In the genomic region with DNA sequence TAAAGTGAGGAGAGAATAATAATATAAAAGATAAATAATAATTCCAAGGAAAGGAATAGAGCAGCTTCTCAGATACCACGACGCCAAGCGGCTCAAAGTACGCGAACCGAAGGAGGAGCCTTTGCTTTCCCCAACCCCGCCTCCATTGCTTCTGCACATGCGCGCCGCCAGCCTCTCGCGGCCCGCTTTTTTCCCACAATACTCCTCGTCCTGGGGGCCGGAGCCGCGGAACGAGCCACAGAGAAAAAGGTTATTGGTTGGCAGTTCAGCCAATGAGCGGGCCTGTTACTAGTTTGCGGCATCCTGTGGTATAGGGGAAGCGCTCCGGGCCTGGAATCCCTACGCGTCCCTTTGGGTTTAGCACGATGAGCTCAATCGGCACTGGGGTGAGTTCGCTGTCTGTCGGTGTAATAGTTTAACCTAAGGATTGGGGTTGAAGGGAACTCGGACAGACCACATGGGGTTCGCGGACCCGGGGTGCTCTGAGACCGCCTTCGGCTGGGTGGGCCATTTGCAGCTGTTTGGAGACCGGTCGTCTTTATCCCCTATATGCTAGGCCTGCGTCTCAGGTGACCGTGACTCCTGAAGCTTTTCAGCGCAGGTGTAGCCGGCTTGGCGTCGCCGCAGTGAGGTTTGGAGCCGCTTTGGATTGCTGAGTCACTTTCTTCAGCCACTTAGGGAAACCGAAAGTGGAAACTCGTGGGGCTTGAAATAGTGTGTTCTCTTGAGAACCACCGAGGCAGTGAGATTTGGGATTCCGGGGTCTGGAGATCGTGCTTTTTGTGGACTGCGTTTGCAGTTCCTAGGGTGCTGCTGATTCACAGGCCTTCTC, we compare ENCODE assay signal across 1 cellular context.
TF ChIP-seq lines count a peak whose summit lies in the region.

TSS of gene PSMA3 (plus strand) at position 288 of the 832 bp plus-strand sequence. CDS start at position 366, 78 bp downstream.

TF ChIP-seq in HepG2, 621 proteins besides CTCF, POLR2A, EP300 and RAD21 (continued from another document and continues in another):
- TF ChIP-seq, protein P1, sequence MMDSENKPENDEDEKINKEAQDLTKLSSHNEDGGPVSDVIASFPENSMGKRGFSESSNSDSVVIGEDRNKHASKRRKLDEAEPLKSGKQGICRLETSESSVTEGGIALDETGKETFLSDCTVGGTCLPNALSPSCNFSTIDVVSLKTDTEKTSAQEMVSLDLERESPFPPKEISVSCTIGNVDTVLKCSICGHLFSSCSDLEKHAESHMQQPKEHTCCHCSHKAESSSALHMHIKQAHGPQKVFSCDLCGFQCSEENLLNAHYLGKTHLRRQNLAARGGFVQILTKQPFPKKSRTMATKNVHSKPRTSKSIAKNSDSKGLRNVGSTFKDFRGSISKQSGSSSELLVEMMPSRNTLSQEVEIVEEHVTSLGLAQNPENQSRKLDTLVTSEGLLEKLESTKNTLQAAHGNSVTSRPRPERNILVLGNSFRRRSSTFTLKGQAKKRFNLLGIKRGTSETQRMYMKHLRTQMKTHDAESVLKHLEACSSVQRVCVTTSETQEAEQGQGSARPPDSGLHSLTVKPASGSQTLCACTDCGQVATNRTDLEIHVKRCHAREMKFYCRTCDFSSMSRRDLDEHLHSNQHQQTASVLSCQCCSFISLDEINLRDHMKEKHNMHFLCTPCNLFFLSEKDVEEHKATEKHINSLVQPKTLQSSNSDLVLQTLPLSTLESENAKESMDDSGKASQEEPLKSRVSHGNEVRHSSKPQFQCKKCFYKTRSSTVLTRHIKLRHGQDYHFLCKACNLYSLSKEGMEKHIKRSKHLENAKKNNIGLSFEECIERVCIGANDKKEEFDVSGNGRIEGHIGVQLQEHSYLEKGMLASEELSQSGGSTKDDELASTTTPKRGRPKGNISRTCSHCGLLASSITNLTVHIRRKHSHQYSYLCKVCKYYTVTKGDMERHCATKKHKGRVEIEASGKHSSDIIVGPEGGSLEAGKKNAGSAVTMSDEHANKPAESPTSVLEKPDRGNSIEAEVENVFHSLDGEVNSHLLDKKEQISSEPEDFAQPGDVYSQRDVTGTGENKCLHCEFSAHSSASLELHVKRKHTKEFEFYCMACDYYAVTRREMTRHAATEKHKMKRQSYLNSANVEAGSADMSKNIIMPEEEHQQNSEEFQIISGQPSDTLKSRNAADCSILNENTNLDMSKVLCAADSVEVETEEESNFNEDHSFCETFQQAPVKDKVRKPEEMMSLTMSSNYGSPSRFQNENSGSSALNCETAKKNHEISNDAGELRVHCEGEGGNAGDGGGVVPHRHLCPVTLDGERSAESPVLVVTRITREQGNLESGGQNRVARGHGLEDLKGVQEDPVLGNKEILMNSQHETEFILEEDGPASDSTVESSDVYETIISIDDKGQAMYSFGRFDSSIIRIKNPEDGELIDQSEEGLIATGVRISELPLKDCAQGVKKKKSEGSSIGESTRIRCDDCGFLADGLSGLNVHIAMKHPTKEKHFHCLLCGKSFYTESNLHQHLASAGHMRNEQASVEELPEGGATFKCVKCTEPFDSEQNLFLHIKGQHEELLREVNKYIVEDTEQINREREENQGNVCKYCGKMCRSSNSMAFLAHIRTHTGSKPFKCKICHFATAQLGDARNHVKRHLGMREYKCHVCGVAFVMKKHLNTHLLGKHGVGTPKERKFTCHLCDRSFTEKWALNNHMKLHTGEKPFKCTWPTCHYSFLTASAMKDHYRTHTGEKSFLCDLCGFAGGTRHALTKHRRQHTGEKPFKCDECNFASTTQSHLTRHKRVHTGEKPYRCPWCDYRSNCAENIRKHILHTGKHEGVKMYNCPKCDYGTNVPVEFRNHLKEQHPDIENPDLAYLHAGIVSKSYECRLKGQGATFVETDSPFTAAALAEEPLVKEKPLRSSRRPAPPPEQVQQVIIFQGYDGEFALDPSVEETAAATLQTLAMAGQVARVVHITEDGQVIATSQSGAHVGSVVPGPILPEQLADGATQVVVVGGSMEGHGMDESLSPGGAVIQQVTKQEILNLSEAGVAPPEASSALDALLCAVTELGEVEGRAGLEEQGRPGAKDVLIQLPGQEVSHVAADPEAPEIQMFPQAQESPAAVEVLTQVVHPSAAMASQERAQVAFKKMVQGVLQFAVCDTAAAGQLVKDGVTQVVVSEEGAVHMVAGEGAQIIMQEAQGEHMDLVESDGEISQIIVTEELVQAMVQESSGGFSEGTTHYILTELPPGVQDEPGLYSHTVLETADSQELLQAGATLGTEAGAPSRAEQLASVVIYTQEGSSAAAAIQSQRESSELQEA (CRISPR knock-in tag; IDR thresholded peaks at IDR 0.05; ENCODE audit: not compliant biosample characterization), result no peak
- TF ChIP-seq ZNF460 (CRISPR knock-in tag; IDR thresholded peaks at IDR 0.05; ENCODE audit: borderline replicate concordance) (no peak), ZBTB3 (CRISPR knock-in tag; IDR thresholded peaks at IDR 0.05; ENCODE audit: borderline replicate concordance, low read depth) (no peak; the same call in 1 of the 2 replicates), DR1 (CRISPR knock-in tag; IDR thresholded peaks at IDR 0.05) (peak; percentile 75), ZFP62 (CRISPR knock-in tag; IDR thresholded peaks at IDR 0.05) (no peak), ZNF619 (CRISPR knock-in tag; IDR thresholded peaks at IDR 0.05) (no peak), THAP9 (CRISPR knock-in tag; IDR thresholded peaks at IDR 0.05; ENCODE audit: borderline replicate concordance) (peak; percentile 53; the same call in 1 of the 2 replicates), ZNF598 (CRISPR knock-in tag; IDR thresholded peaks at IDR 0.05; ENCODE audit: borderline replicate concordance) (no peak; the same call in 1 of the 2 replicates), ZNF441 (CRISPR knock-in tag; IDR thresholded peaks at IDR 0.05; ENCODE audit: borderline replicate concordance) (peak; percentile 45; the same call in 1 of the 2 replicates), ZNF615 (CRISPR knock-in tag; IDR thresholded peaks at IDR 0.05; ENCODE audit: borderline replicate concordance) (0 out of 2 replicates have a peak, but pooled peaks have one; percentile 37), BORCS8-MEF2B (CRISPR knock-in tag; IDR thresholded peaks at IDR 0.05) (no peak; the same call in none of the 2 replicates), ZNF790 (CRISPR knock-in tag; IDR thresholded peaks at IDR 0.05; ENCODE audit: borderline replicate concordance) (no peak), HDAC1 (CRISPR knock-in tag; IDR thresholded peaks at IDR 0.05) (peak; percentile 41; the same call in 1 of the 2 replicates), FOXC1 (CRISPR knock-in tag; IDR thresholded peaks at IDR 0.05; ENCODE audit: borderline replicate concordance) (no peak), NFE2L1 (CRISPR knock-in tag; IDR thresholded peaks at IDR 0.05; ENCODE audit: borderline replicate concordance) (peak; percentile 98), MBNL3 (CRISPR knock-in tag; conservative IDR thresholded peaks at IDR 0.05) (no peak), GZF1 (CRISPR knock-in tag; IDR thresholded peaks at IDR 0.05) (no peak), CHD4 (IDR thresholded peaks at IDR 0.05; ENCODE audit: borderline replicate concordance, low read length) (no peak), ZNF777 (CRISPR knock-in tag; IDR thresholded peaks at IDR 0.05) (no peak), MLX (CRISPR knock-in tag; IDR thresholded peaks at IDR 0.05) (no peak), NR2C2 (CRISPR knock-in tag; IDR thresholded peaks at IDR 0.05; ENCODE audit: borderline replicate concordance) (no peak), EED (CRISPR knock-in tag; IDR thresholded peaks at IDR 0.05) (no peak), ZNF101 (CRISPR knock-in tag; IDR thresholded peaks at IDR 0.05; ENCODE audit: borderline replicate concordance, low read depth) (no peak), RXRB (CRISPR knock-in tag; IDR thresholded peaks at IDR 0.05; ENCODE audit: borderline replicate concordance) (peak; percentile 8; the same call in 1 of the 2 replicates), HNF4A (CRISPR knock-in tag; IDR thresholded peaks at IDR 0.05) (peak; percentile 43; the same call in 1 of the 2 replicates)
- TF ChIP-seq, protein P2, sequence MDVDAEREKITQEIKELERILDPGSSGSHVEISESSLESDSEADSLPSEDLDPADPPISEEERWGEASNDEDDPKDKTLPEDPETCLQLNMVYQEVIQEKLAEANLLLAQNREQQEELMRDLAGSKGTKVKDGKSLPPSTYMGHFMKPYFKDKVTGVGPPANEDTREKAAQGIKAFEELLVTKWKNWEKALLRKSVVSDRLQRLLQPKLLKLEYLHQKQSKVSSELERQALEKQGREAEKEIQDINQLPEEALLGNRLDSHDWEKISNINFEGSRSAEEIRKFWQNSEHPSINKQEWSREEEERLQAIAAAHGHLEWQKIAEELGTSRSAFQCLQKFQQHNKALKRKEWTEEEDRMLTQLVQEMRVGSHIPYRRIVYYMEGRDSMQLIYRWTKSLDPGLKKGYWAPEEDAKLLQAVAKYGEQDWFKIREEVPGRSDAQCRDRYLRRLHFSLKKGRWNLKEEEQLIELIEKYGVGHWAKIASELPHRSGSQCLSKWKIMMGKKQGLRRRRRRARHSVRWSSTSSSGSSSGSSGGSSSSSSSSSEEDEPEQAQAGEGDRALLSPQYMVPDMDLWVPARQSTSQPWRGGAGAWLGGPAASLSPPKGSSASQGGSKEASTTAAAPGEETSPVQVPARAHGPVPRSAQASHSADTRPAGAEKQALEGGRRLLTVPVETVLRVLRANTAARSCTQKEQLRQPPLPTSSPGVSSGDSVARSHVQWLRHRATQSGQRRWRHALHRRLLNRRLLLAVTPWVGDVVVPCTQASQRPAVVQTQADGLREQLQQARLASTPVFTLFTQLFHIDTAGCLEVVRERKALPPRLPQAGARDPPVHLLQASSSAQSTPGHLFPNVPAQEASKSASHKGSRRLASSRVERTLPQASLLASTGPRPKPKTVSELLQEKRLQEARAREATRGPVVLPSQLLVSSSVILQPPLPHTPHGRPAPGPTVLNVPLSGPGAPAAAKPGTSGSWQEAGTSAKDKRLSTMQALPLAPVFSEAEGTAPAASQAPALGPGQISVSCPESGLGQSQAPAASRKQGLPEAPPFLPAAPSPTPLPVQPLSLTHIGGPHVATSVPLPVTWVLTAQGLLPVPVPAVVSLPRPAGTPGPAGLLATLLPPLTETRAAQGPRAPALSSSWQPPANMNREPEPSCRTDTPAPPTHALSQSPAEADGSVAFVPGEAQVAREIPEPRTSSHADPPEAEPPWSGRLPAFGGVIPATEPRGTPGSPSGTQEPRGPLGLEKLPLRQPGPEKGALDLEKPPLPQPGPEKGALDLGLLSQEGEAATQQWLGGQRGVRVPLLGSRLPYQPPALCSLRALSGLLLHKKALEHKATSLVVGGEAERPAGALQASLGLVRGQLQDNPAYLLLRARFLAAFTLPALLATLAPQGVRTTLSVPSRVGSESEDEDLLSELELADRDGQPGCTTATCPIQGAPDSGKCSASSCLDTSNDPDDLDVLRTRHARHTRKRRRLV (CRISPR knock-in tag; IDR thresholded peaks at IDR 0.05), result 0 out of 2 replicates have a peak, but pooled peaks have one; percentile 50
- TF ChIP-seq, protein P3, sequence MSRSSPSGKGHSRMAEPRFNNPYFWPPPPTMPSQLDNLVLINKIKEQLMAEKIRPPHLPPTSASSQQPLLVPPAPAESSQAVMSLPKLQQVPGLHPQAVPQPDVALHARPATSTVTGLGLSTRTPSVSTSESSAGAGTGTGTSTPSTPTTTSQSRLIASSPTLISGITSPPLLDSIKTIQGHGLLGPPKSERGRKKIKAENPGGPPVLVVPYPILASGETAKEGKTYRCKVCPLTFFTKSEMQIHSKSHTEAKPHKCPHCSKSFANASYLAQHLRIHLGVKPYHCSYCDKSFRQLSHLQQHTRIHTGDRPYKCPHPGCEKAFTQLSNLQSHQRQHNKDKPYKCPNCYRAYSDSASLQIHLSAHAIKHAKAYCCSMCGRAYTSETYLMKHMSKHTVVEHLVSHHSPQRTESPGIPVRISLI (CRISPR knock-in tag; IDR thresholded peaks at IDR 0.05; ENCODE audit: borderline replicate concordance), result no peak
- TF ChIP-seq, protein P4, sequence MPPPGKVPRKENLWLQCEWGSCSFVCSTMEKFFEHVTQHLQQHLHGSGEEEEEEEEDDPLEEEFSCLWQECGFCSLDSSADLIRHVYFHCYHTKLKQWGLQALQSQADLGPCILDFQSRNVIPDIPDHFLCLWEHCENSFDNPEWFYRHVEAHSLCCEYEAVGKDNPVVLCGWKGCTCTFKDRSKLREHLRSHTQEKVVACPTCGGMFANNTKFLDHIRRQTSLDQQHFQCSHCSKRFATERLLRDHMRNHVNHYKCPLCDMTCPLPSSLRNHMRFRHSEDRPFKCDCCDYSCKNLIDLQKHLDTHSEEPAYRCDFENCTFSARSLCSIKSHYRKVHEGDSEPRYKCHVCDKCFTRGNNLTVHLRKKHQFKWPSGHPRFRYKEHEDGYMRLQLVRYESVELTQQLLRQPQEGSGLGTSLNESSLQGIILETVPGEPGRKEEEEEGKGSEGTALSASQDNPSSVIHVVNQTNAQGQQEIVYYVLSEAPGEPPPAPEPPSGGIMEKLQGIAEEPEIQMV (CRISPR knock-in tag; IDR thresholded peaks at IDR 0.05; ENCODE audit: low read depth), result peak; percentile 29; the same call in 1 of the 2 replicates
- TF ChIP-seq, protein P5, sequence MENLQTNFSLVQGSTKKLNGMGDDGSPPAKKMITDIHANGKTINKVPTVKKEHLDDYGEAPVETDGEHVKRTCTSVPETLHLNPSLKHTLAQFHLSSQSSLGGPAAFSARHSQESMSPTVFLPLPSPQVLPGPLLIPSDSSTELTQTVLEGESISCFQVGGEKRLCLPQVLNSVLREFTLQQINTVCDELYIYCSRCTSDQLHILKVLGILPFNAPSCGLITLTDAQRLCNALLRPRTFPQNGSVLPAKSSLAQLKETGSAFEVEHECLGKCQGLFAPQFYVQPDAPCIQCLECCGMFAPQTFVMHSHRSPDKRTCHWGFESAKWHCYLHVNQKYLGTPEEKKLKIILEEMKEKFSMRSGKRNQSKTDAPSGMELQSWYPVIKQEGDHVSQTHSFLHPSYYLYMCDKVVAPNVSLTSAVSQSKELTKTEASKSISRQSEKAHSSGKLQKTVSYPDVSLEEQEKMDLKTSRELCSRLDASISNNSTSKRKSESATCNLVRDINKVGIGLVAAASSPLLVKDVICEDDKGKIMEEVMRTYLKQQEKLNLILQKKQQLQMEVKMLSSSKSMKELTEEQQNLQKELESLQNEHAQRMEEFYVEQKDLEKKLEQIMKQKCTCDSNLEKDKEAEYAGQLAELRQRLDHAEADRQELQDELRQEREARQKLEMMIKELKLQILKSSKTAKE (CRISPR knock-in tag; IDR thresholded peaks at IDR 0.05; ENCODE audit: borderline replicate concordance), result no peak
